Comparison of ENCODE assay signal across 11 cellular contexts in the genomic region with DNA sequence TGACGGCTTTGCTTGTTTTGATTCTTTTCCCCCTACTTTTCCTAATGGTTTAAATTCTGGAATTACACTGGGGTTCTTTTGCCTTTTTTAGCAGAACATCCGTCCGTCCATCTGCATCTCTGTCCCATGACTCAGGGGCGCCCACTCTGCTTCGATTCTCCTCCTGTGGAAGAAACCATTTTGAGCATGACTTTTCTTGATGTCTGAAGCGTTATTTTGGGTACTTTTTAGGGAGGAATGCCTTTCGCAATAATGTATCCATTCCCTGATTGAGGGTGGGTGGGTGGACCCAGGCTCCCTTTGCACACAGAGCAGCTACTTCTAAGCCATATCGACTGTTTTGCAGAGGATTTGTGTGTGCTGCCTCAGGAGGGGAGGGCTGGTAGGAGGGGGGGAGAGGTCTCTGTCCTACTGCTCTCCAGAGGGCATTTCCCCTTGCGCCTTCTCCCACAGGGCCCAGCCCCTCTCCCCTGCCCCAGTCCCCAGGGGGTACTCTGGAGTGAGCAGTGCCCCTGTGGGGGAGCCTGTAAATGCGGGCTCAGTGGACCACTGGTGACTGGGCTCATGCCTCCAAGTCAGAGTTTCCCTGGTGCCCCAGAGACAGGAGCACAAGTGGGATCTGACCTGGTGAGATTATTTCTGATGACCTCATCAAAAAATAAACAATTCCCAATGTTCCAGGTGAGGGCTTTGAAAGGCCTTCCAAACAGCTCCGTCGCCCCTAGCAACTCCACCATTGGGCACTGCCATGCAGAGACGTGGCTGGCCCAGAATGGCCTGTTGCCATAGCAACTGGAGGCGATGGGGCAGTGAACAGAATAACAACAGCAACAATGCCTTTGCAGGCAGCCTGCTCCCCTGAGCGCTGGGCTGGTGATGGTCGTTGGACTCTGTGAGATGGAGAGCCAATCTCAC. TPM values are rescaled to one million over a fixed set of nuclear protein-coding genes. Genes with fewer than 3 reads are reported as not detected.
DNase-seq lines count a peak whose midpoint lies in the region; ATAC-seq and TF ChIP-seq lines count a peak whose summit lies in the region.
"Had no signal": no experiment of that assay in that cellular context is flagged by ENCODE, and none has a peak within 500 bp of the region (broad histone marks: within the 10 kb centered on the region; RNA-seq: fewer than 3 reads in every experiment).

No MANE protein-coding gene starts in this region.

- no peak for TF ChIP-seq CTCF in endothelial cell (IDR thresholded peaks at IDR 0.05; ENCODE audit: unreplicated experiment)

- no peaks in the 10 kb centered on the region for H3K9me3 Mint-ChIP-seq in endothelial cell (ENCODE audit: unreplicated experiment)

- no peak overlapping the region for H3K27ac Mint-ChIP-seq in endothelial cell (ENCODE audit: unreplicated experiment)

- H3K27me3 Mint-ChIP-seq in endothelial cell (ENCODE audit: unreplicated experiment) = no peaks in the 10 kb centered on the region

- no peaks in the 10 kb centered on the region for H3K4me1 Mint-ChIP-seq in endothelial cell (ENCODE audit: unreplicated experiment)

- peak; percentile 95 for DNase-seq in DMS53 (lab: John Stamatoyannopoulos, UW)
- DNase-seq in NCI-H2227 treated with DMSO at 0.1 percent for 48 hours (lab: John Stamatoyannopoulos, UW) = peak; percentile 72
- peak; percentile 26 for DNase-seq in endothelial cell (ENCODE audit: low spot score)
- peak; percentile 65 for DNase-seq in occipital lobe (lab: John Stamatoyannopoulos, UW)
- DNase-seq in NK-92 treated with Interleukin-12 subunit alpha and Interleukin-12 subunit beta, amount 100 ng/mL, for 24 hours (lab: John Stamatoyannopoulos, UW) = no peak
- DNase-seq in hepatic stellate cell (ENCODE audit: low spot score) = no peak
- DNase-seq: activated naive CD4-positive, alpha-beta T cell; MM.1S; T-helper 1 cell had no signal

- ATAC-seq in HG02678 (IDR thresholded peaks at IDR 0.05; ENCODE audit: unreplicated experiment) = no peak
- ATAC-seq in GM18505 (IDR thresholded peaks at IDR 0.05; ENCODE audit: unreplicated experiment) = no peak

- H3K36me3 Mint-ChIP-seq in endothelial cell (ENCODE audit: low read depth, unreplicated experiment) = peaks cover 13% of the 10 kb centered on the region

- no peak for TF ChIP-seq POLR2A in GM18505 (IDR thresholded peaks at IDR 0.05; ENCODE audit: borderline replicate concordance, extremely low read depth, insufficient read depth, insufficient read length)

- no peak overlapping the region for H3K4me3 Mint-ChIP-seq in endothelial cell (ENCODE audit: unreplicated experiment)

RNA-seq across cellular contexts. Expression of gene BSN, which starts 19.4 kb away (rescaled TPM):
- total RNA-seq in endothelial cell (ENCODE audit: unreplicated experiment) (2.4 TPM), occipital lobe (7.3 TPM)

Comparison
In these comparisons a context has a peak if more than half of its experiments do, and no peak if none do; other contexts are left out.
1. DNase-seq: peak in DMS53 (single experiment), NCI-H2227 treated with DMSO at 0.1 percent for 48 hours (single experiment), endothelial cell (single experiment) and occipital lobe (single experiment); none in NK-92 treated with Interleukin-12 subunit alpha and Interleukin-12 subunit beta, amount 100 ng/mL, for 24 hours (single experiment) and hepatic stellate cell (single experiment).